Comparison of ENCODE assay signal across 1 cellular context in the genomic region with DNA sequence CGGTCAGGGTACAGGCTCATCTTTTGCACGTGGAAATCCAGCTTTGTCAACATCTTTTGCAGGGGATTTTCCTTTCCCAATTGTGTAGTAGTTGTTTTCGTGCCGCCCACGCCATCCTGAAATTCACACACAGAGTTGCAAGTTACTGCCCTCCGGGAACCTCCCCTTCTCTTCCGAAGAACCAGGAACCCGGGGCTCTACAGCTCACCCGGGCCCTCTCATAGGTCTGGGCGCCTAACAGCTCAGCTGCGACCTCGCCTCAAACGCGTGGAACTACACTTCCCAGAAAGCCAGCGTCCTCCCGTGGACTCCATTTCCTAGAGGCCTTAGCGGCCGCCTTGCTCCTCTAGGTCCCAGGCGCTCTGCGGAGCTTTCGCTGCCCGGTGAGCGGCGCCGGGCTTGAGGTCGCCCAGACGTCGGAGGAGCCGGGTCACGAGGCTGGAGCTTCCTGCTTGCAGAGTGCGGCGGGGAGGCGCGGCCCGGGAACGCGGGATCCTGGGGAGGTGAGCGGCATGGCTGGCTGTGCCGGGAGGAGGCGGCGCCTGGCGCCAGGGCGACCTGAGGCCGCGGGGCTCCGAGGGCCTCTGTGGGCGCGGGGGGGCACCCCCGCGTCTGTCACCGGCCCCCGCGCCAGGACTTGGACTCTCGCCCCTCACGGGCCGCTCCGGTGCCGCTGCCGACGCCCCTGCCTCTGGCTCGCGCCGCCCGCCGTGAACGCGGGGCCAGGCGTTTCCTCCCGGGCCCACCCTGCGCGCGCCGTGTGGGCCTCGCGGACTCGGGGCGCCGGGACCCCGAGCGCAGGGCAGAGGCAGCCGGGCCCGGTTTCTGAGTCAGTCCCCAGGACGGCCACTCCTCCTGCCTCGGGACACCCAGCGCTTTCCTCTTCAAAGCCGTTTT.
TF ChIP-seq lines count a peak whose summit lies in the region.

A gene (plus strand): TSS at position 329 of the 897 bp plus-strand sequence. CDS start 1,095 bp downstream, outside the sequence.

TF ChIP-seq in WTC11, 78 proteins besides CTCF, POLR2A, EP300 and RAD21 (continued from another document):
- TF ChIP-seq, protein P1, sequence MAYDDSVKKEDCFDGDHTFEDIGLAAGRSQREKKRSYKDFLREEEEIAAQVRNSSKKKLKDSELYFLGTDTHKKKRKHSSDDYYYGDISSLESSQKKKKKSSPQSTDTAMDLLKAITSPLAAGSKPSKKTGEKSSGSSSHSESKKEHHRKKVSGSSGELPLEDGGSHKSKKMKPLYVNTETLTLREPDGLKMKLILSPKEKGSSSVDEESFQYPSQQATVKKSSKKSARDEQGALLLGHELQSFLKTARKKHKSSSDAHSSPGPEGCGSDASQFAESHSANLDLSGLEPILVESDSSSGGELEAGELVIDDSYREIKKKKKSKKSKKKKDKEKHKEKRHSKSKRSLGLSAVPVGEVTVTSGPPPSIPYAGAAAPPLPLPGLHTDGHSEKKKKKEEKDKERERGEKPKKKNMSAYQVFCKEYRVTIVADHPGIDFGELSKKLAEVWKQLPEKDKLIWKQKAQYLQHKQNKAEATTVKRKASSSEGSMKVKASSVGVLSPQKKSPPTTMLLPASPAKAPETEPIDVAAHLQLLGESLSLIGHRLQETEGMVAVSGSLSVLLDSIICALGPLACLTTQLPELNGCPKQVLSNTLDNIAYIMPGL (CRISPR knock-in tag; IDR thresholded peaks at IDR 0.05): 0 out of 2 replicates have a peak, but pooled peaks have one; percentile 44
